In genomic region chr16:30521873-30522641, GRCh38 we compare ENCODE assay signal across 2 cellular contexts.
A peak's percentile ranks its signal among the peaks of the same experiment; 100 is the strongest.
TF ChIP-seq lines count a peak whose summit lies in the region.

No MANE protein-coding gene starts in this region.

TF ChIP-seq in A549, 52 proteins besides CTCF, POLR2A, EP300 and RAD21:
- TF ChIP-seq CHD4 (IDR thresholded peaks at IDR 0.05; ENCODE audit: borderline replicate concordance) (no peak), CHD2 (IDR thresholded peaks at IDR 0.05; ENCODE audit: low read length, partially characterized antibody) (no peak), CBX8 (IDR thresholded peaks at IDR 0.05) (no peak), SMC3 (IDR thresholded peaks at IDR 0.05) (no peak), PHF8 (IDR thresholded peaks at IDR 0.05; ENCODE audit: borderline replicate concordance, low read depth) (no peak), KDM1A (IDR thresholded peaks at IDR 0.05; ENCODE audit: low read depth) (no peak), TFCP2L1 (CRISPR knock-in tag; IDR thresholded peaks at IDR 0.05) (no peak), FOXS1 (CRISPR knock-in tag; IDR thresholded peaks at IDR 0.05) (no peak), ESRRA (IDR thresholded peaks at IDR 0.05; ENCODE audit: borderline replicate concordance, low read length) (no peak), RCOR1 (IDR thresholded peaks at IDR 0.05; ENCODE audit: low read depth, low read length) (no peak), MAZ (IDR thresholded peaks at IDR 0.05; ENCODE audit: borderline replicate concordance, low read depth, low read length) (no peak), JUNB (IDR thresholded peaks at IDR 0.05) (no peak), KDM5A (IDR thresholded peaks at IDR 0.05) (no peak), MYC (IDR thresholded peaks at IDR 0.05; ENCODE audit: borderline replicate concordance, low read length) (no peak), JUN (IDR thresholded peaks at IDR 0.05) (no peak)
- TF ChIP-seq, protein P1, sequence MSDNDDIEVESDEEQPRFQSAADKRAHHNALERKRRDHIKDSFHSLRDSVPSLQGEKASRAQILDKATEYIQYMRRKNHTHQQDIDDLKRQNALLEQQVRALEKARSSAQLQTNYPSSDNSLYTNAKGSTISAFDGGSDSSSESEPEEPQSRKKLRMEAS (IDR thresholded peaks at IDR 0.05), result no peak
- TF ChIP-seq, protein P2, sequence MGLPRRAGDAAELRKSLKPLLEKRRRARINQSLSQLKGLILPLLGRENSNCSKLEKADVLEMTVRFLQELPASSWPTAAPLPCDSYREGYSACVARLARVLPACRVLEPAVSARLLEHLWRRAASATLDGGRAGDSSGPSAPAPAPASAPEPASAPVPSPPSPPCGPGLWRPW (IDR thresholded peaks at IDR 0.05), result no peak
- TF ChIP-seq, protein P3, sequence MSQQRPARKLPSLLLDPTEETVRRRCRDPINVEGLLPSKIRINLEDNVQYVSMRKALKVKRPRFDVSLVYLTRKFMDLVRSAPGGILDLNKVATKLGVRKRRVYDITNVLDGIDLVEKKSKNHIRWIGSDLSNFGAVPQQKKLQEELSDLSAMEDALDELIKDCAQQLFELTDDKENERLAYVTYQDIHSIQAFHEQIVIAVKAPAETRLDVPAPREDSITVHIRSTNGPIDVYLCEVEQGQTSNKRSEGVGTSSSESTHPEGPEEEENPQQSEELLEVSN (IDR thresholded peaks at IDR 0.05; ENCODE audit: borderline replicate concordance, low read depth), result no peak
TF ChIP-seq in A549: peak in this region for 0.

TF ChIP-seq in GM12878, 131 proteins besides CTCF, POLR2A, EP300 and RAD21:
- no peak for TF ChIP-seq ESRRA (IDR thresholded peaks at IDR 0.05; ENCODE audit: low read length)
- no peak for TF ChIP-seq EGR1 (IDR thresholded peaks at IDR 0.05; ENCODE audit: borderline replicate concordance in 1 of 2, low read depth in 2 of 2, low read length in 2 of 2)
- peak; percentile 14; the same call in 1 of the 2 replicates for TF ChIP-seq SMAD5 (IDR thresholded peaks at IDR 0.05; ENCODE audit: low read depth)
TF ChIP-seq in GM12878: peak in this region for 1.
